In the genomic region with DNA sequence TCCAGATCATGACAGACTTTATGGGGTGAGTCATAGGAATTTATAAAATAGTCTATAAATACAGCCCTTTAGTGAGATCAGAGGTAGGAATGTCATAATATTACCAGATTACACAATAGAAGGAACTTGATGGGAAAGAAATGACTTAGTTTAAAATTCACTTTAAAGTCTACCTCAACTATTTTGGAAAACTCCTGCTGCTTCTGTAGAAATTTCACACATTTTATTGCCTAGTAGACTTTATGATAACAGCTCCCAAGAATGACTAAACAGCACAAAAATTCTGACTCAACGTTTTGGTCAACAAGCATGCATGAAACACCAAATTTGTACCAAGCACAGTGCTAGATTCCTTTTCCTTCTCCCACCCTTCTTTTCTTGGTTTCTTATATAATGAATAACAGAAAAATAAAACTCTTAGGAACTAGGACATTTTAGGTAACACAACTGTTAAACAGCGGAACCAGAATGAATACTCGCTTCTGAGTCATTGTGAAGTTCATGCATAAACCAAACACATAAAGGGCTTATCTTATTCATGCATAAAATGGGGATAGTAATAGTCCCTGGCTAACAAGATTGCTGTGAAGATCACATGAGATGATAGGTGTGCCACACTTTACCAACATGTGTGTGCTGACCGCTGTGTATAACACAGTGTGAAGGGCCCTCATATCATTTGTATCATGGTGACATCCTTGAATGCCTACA, we compare ENCODE assay signal across 1 cellular context.
TF ChIP-seq lines count a peak whose summit lies in the region.

No MANE protein-coding gene starts in this region.

TF ChIP-seq in GM23338, 12 proteins besides CTCF, POLR2A, EP300 and RAD21 (continued from another document):
- TF ChIP-seq ZNF462 (CRISPR knock-in tag; IDR thresholded peaks at IDR 0.05) (no peak), CREB1 (CRISPR knock-in tag; IDR thresholded peaks at IDR 0.05; ENCODE audit: low read depth) (no peak), ZNF331 (CRISPR knock-in tag; IDR thresholded peaks at IDR 0.05; ENCODE audit: low read depth) (no peak), NANOG (IDR thresholded peaks at IDR 0.05; ENCODE audit: borderline replicate concordance) (no peak)
